26 cellular contexts compared by ENCODE assay signal in the genomic region with DNA sequence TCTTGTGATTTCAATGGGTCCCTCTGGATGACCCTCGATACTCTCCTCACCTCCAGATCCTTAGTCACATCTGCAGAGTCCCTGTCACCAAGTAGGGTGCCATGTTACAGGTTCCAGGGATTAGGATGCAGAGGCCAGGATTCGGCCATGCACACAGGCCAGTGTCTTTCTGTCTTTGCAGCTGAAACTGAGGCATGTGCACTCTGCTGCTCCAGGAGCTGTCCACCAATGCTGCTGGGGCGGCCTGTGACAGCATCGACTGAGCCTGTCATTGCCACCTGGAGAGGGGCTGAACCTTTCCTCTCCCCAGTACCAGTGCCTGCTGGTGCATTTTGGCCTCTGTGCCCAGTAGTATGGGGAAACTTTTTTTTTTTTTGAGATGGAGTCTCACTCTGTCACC. TPM values are rescaled to one million over a fixed set of nuclear protein-coding genes. Genes with fewer than 3 reads are reported as not detected.
"Had no signal": no experiment of that assay in that cellular context is flagged by ENCODE, and none has a peak within 500 bp of the region (broad histone marks: within the 10 kb centered on the region; RNA-seq: fewer than 3 reads in every experiment).

No MANE protein-coding gene starts in this region.

- H3K4me1 ChIP-seq: uterus had no signal

- H3K27ac ChIP-seq: epithelial cell of prostate, esophagus muscularis mucosa, gastrocnemius medialis, heart right ventricle, left lung, lower lobe of right lung, right atrium auricular region, suprapubic skin, thyroid gland, uterus had no signal

- H3K36me3 Mint-ChIP-seq: mesothelial cell of epicardium, type B pancreatic cell had no signal

- H3K9me3 ChIP-seq: esophagus muscularis mucosa, gastrocnemius medialis, left lung, lower lobe of right lung, right atrium auricular region, suprapubic skin, thyroid gland, uterus had no signal

- H3K9me3 Mint-ChIP-seq: dendritic cell treated with granulocyte-macrophage colony-stimulating factor and Interleukin-4, amounts not matched to agents 40 ng/mL and 50 ng/mL, for 4 days; effector memory CD8-positive, alpha-beta T cell; memory B cell; mesothelial cell of epicardium; nephron; stimulated activated effector memory CD8-positive, alpha-beta T cell treated with anti-CD3 and anti-CD28 coated beads, Interleukin-12 subunit alpha, Interleukin-12 subunit beta, amount 100 ng/mL, for 72 hours; type B pancreatic cell had no signal

- H3K36me3 ChIP-seq: gastrocnemius medialis, left lung, lower lobe of right lung, right atrium auricular region, thyroid gland, uterus had no signal

- DNase-seq: effector memory CD8-positive, alpha-beta T cell; heart right ventricle; hypothalamus; small intestine; stimulated activated CD4-positive, alpha-beta T cell treated with anti-CD3 and anti-CD28 coated beads, Interleukin-2, amount 100 ng/mL, for 48 hours; stimulated activated CD8-positive, alpha-beta memory T cell treated with anti-CD3 and anti-CD28 coated beads, Interleukin-4, amount 100 ng/mL, for 48 hours; stimulated activated naive CD8-positive, alpha-beta T cell treated with anti-CD3 and anti-CD28 coated beads, Interleukin-15, Interleukin-2, amounts not matched to agents 100 U/mL and 50 U/mL, for 24 hours; thyroid gland; uterus had no signal

- H3K4me3 ChIP-seq: esophagus muscularis mucosa, gastrocnemius medialis, heart right ventricle, left lung, lower lobe of right lung, right atrium auricular region, suprapubic skin, thyroid gland, uterus had no signal

- H3K27me3 Mint-ChIP-seq: dendritic cell treated with granulocyte-macrophage colony-stimulating factor and Interleukin-4, amounts not matched to agents 40 ng/mL and 50 ng/mL, for 4 days; effector memory CD8-positive, alpha-beta T cell; memory B cell; type B pancreatic cell had no signal

- ATAC-seq: effector memory CD8-positive, alpha-beta T cell; gastrocnemius medialis; heart right ventricle; left lung; lower lobe of right lung; stimulated activated effector memory CD8-positive, alpha-beta T cell treated with anti-CD3 and anti-CD28 coated beads, Interleukin-12 subunit alpha, Interleukin-12 subunit beta, amount 100 ng/mL, for 72 hours; stimulated activated naive CD8-positive, alpha-beta T cell treated with anti-CD3 and anti-CD28 coated beads, Interleukin-15, Interleukin-2, amounts not matched to agents 100 U/mL and 50 U/mL, for 24 hours had no signal

- H3K4me3 Mint-ChIP-seq: dendritic cell treated with granulocyte-macrophage colony-stimulating factor and Interleukin-4, amounts not matched to agents 40 ng/mL and 50 ng/mL, for 4 days; memory B cell; mesothelial cell of epicardium; nephron; stimulated activated effector memory CD8-positive, alpha-beta T cell treated with anti-CD3 and anti-CD28 coated beads, Interleukin-12 subunit alpha, Interleukin-12 subunit beta, amount 100 ng/mL, for 72 hours; type B pancreatic cell had no signal

- H3K27me3 ChIP-seq: esophagus muscularis mucosa, gastrocnemius medialis, heart right ventricle, left lung, right atrium auricular region, suprapubic skin, thyroid gland, uterus had no signal

- H3K27ac Mint-ChIP-seq: dendritic cell treated with granulocyte-macrophage colony-stimulating factor and Interleukin-4, amounts not matched to agents 40 ng/mL and 50 ng/mL, for 4 days; effector memory CD8-positive, alpha-beta T cell; memory B cell; mesothelial cell of epicardium; nephron; stimulated activated effector memory CD8-positive, alpha-beta T cell treated with anti-CD3 and anti-CD28 coated beads, Interleukin-12 subunit alpha, Interleukin-12 subunit beta, amount 100 ng/mL, for 72 hours; type B pancreatic cell had no signal

RNA-seq across cellular contexts. Expression of a gene that starts 57.2 kb away (rescaled TPM):
- total RNA-seq: esophagus muscularis mucosa, fibroblast of villous mesenchyme, gastrocnemius medialis, heart right ventricle, left lung, lower lobe of right lung, mesothelial cell of epicardium, mucosa of gallbladder, myocyte, omental fat pad, right atrium auricular region, suprapubic skin, thyroid gland, uterus had no signal
- polyA plus RNA-seq: heart right ventricle, small intestine had no signal
